Comparison of ENCODE assay signal across 22 cellular contexts in the genomic region with DNA sequence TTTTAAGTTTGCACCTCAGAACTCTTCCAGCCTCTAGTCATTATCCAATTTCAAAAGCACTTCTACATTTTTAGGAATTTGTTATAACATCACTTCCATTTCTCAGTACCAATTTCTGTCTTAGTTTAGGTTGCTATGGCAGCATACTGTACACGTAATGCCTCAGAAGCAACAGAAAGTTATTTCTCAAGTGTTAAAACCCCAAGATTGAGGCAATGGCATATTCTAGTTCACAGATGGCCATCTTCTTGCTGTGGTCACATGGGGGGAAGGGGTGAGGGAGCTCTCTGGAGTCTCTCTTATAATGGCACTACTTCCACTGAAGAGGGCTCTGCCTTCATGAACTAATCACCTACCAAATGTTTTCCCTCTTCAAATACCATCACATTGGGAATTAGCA.
"Had no signal": no experiment of that assay in that cellular context is flagged by ENCODE, and none has a peak within 500 bp of the region (broad histone marks: within the 10 kb centered on the region; RNA-seq: fewer than 3 reads in every experiment).

No MANE protein-coding gene starts in this region.

- ATAC-seq: activated CD8-positive, alpha-beta T cell treated with anti-CD3 and anti-CD28 coated beads, Interleukin-2, amount 10 ng/mL, durations not matched to agents 7 days and 5 days; PC-3; WTC11 had no signal

- H3K27ac Mint-ChIP-seq: activated CD8-positive, alpha-beta T cell treated with anti-CD3 and anti-CD28 coated beads, Interleukin-2, amount 10 ng/mL, durations not matched to agents 7 days and 5 days; T-helper 1 cell treated with Interleukin-12 subunit alpha and Interleukin-12 subunit beta and Interleukin-4 antibody, amounts not matched to agents 30 μg/mL and 1 μg/mL, for 36 hours; WTC11 had no signal

- H3K9me3 Mint-ChIP-seq: T-helper 1 cell treated with Interleukin-12 subunit alpha and Interleukin-12 subunit beta and Interleukin-4 antibody, amounts not matched to agents 30 μg/mL and 1 μg/mL, for 36 hours; WTC11 had no signal

- DNase-seq: activated CD4-positive, alpha-beta T cell treated with anti-CD3 and anti-CD28 coated beads for 48 hours; activated CD4-positive, alpha-beta T cell treated with anti-CD3 and anti-CD28 coated beads, Interleukin-2, amount 50 U/mL, for 4 hours; activated CD4-positive, CD25-positive, alpha-beta regulatory T cell treated with anti-CD3 and anti-CD28 coated beads, Interleukin-2, amount 50 U/mL, for 72 hours; activated CD8-positive, alpha-beta memory T cell treated with anti-CD3 and anti-CD28 coated beads, Interleukin-2, amount 50 U/mL, for 48 hours; activated CD8-positive, alpha-beta T cell treated with anti-CD3 and anti-CD28 coated beads, Interleukin-2, amount 10 ng/mL, durations not matched to agents 7 days and 5 days; activated naive CD4-positive, alpha-beta T cell treated with anti-CD3 and anti-CD28 coated beads, Interleukin-2, amount 50 U/mL, for 16 hours; activated T-cell treated with anti-CD3 and anti-CD28 coated beads, Interleukin-2, amount 50 U/mL, for 1 hour; aorta; caudate nucleus; MM.1S; NCI-H1048; NCI-H1417; NCI-H1930; NCI-H2171; NCI-H2227 treated with DMSO at 0.1 percent for 48 hours; NCI-H446 treated with DMSO at 0.1 percent for 48 hours; NCI-H524 treated with DMSO at 0.1 percent for 48 hours; NCI-H774; PC-3; SHP77 had no signal

- H3K4me3 Mint-ChIP-seq: activated CD8-positive, alpha-beta T cell treated with anti-CD3 and anti-CD28 coated beads, Interleukin-2, amount 10 ng/mL, durations not matched to agents 7 days and 5 days; T-helper 1 cell treated with Interleukin-12 subunit alpha and Interleukin-12 subunit beta and Interleukin-4 antibody, amounts not matched to agents 30 μg/mL and 1 μg/mL, for 36 hours; WTC11 had no signal

- H3K36me3 Mint-ChIP-seq: WTC11 had no signal
